15 cellular contexts compared by ENCODE assay signal in genomic region chr1:174726880-174727585, GRCh38.
DNase-seq lines count a peak whose midpoint lies in the region; ATAC-seq and TF ChIP-seq lines count a peak whose summit lies in the region.
"Had no signal": no experiment of that assay in that cellular context is flagged by ENCODE, and none has a peak within 500 bp of the region (broad histone marks: within the 10 kb centered on the region; RNA-seq: fewer than 3 reads in every experiment).

No MANE protein-coding gene starts in this region.

- H3K27ac Mint-ChIP-seq in stimulated activated memory B cell treated with anti-CD40 and anti-IgM and Interleukin-4, amounts not matched to agents 10 μg/mL and 1 μg/mL and 100 μg/mL, for 72 hours, result no peak overlapping the region
- H3K27ac Mint-ChIP-seq: T-cell had no signal

- H3K9me2 ChIP-seq in DOHH2 (replicated peaks; ENCODE audit: control insufficient read depth, low read length) (no peaks in the 10 kb centered on the region), SU-DHL-6 (replicated peaks; ENCODE audit: insufficient read depth, low read length) (no peaks in the 10 kb centered on the region), neural cell (ENCODE audit: insufficient read depth, low read length) (no peaks in the 10 kb centered on the region)

- no peaks in the 10 kb centered on the region for H3F3A ChIP-seq in DOHH2 (ENCODE audit: control insufficient read depth, insufficient read depth)
- H3F3A ChIP-seq in SU-DHL-6 (ENCODE audit: insufficient read depth), result peaks cover 16% of the 10 kb centered on the region
- H3F3A ChIP-seq in neural cell (ENCODE audit: insufficient read depth, low read length, poor library complexity, severe bottlenecking), result no peaks in the 10 kb centered on the region

- no peaks in the 10 kb centered on the region for H3K9me3 Mint-ChIP-seq in stimulated activated memory B cell treated with anti-CD40 and anti-IgM and Interleukin-4, amounts not matched to agents 10 μg/mL and 1 μg/mL and 100 μg/mL, for 72 hours
- H3K9me3 Mint-ChIP-seq: H9, IgD-negative memory B cell, T-cell had no signal

- H3K4me1 Mint-ChIP-seq in stimulated activated memory B cell treated with anti-CD40 and anti-IgM and Interleukin-4, amounts not matched to agents 10 μg/mL and 1 μg/mL and 100 μg/mL, for 72 hours, result no peaks in the 10 kb centered on the region

- H4K20me1 ChIP-seq in DOHH2 (ENCODE audit: control insufficient read depth, insufficient read depth, low read depth, low read length) (no peaks in the 10 kb centered on the region), SU-DHL-6 (ENCODE audit: low read depth, low read length) (no peaks in the 10 kb centered on the region), neural cell (ENCODE audit: insufficient read depth) (no peaks in the 10 kb centered on the region)

- peaks cover 10% of the 10 kb centered on the region for H3K36me3 Mint-ChIP-seq in stimulated activated memory B cell treated with anti-CD40 and anti-IgM and Interleukin-4, amounts not matched to agents 10 μg/mL and 1 μg/mL and 100 μg/mL, for 72 hours
- H3K36me3 Mint-ChIP-seq: IgD-negative memory B cell had no signal

- no peak for TF ChIP-seq CTCF in DOHH2 (IDR thresholded peaks at IDR 0.05; ENCODE audit: low read depth, low read length, poor library complexity, severe bottlenecking)
- TF ChIP-seq CTCF in SU-DHL-6 (IDR thresholded peaks at IDR 0.05; ENCODE audit: insufficient read depth, low read length, poor library complexity, severe bottlenecking), result no peak
- peak; percentile 10 for TF ChIP-seq CTCF in neural cell (IDR thresholded peaks at IDR 0.05; ENCODE audit: poor library complexity, severe bottlenecking)

- no peak for DNase-seq in right cardiac atrium
- DNase-seq in NOMO-1 (lab: John Stamatoyannopoulos, UW; ENCODE audit: unreplicated experiment in 2 of 2), result no peak
- DNase-seq: H9, NCI-H187, NCI-H226, T-cell had no signal

- H3K9me3 ChIP-seq in DOHH2 (ENCODE audit: control insufficient read depth, insufficient read depth, low read length) (no peaks in the 10 kb centered on the region), SU-DHL-6 (ENCODE audit: insufficient read depth, low read length) (no peaks in the 10 kb centered on the region), neural cell (ENCODE audit: low read length) (no peaks in the 10 kb centered on the region), right cardiac atrium (ENCODE audit: control insufficient read depth, low read length) (no peaks in the 10 kb centered on the region)
- H3K9me3 ChIP-seq: Caco-2 had no signal

- no peaks in the 10 kb centered on the region for H3K27me3 Mint-ChIP-seq in stimulated activated memory B cell treated with anti-CD40 and anti-IgM and Interleukin-4, amounts not matched to agents 10 μg/mL and 1 μg/mL and 100 μg/mL, for 72 hours
- H3K27me3 Mint-ChIP-seq: IgD-negative memory B cell, T-cell had no signal

- WGBS in right cardiac atrium, result 79% methylated on average over 4 of the region's 4 CpGs

- H2AFZ ChIP-seq in SU-DHL-6 (ENCODE audit: low read depth, low read length, severe bottlenecking) (no peak overlapping the region), neural cell (ENCODE audit: low read depth, low read length) (no peak overlapping the region)

- H3K9ac ChIP-seq in SU-DHL-6 (ENCODE audit: low read length) (peak overlapping the region; percentile 49), neural cell (ENCODE audit: low read length) (no peak overlapping the region)

- H3K27ac ChIP-seq in DOHH2 (ENCODE audit: low read depth, low read length), result no peak overlapping the region
- peak overlapping the region; percentile 66 for H3K27ac ChIP-seq in SU-DHL-6 (ENCODE audit: low read depth, low read length)
- no peak overlapping the region for H3K27ac ChIP-seq in neural cell (ENCODE audit: low read length)
- no peak overlapping the region for H3K27ac ChIP-seq in right cardiac atrium (ENCODE audit: low read length)

- H3K4me3 ChIP-seq in DOHH2 (ENCODE audit: low read length), result no peak overlapping the region
- no peak overlapping the region for H3K4me3 ChIP-seq in SU-DHL-6 (ENCODE audit: insufficient read depth, low read length, poor library complexity, severe bottlenecking)
- no peak overlapping the region for H3K4me3 ChIP-seq in neural cell (ENCODE audit: low read length)
- no peak overlapping the region for H3K4me3 ChIP-seq in right cardiac atrium (ENCODE audit: low read length)

- no peak for TF ChIP-seq EP300 in neural cell (conservative IDR thresholded peaks at IDR 0.05; ENCODE audit: poor library complexity, severe bottlenecking)

- H3K79me2 ChIP-seq in DOHH2 (ENCODE audit: control insufficient read depth, low read length) (peaks cover 7% of the 10 kb centered on the region; the same call in 1 of the 2 replicates), SU-DHL-6 (ENCODE audit: insufficient read depth, low read length) (no peaks in the 10 kb centered on the region), neural cell (replicated peaks; ENCODE audit: insufficient read depth, low read length) (no peaks in the 10 kb centered on the region)

- no peaks in the 10 kb centered on the region for H3K27me3 ChIP-seq in DOHH2 (ENCODE audit: control insufficient read depth, low read length)
- H3K27me3 ChIP-seq in SU-DHL-6 (ENCODE audit: low read length), result no peaks in the 10 kb centered on the region
- no peaks in the 10 kb centered on the region for H3K27me3 ChIP-seq in neural cell (ENCODE audit: insufficient read depth, low read depth, low read length)
- H3K27me3 ChIP-seq in right cardiac atrium (ENCODE audit: control insufficient read depth, insufficient read depth), result no peaks in the 10 kb centered on the region

- peak overlapping the region; percentile 9; the same call in 1 of the 2 replicates for H3K4me2 ChIP-seq in DOHH2 (ENCODE audit: low read length)
- H3K4me2 ChIP-seq in SU-DHL-6 (ENCODE audit: low read depth, low read length, poor library complexity, severe bottlenecking), result peak overlapping the region; percentile 56
- no peak overlapping the region for H3K4me2 ChIP-seq in neural cell (ENCODE audit: low read length)

- no peak overlapping the region for H3K4me3 Mint-ChIP-seq in stimulated activated memory B cell treated with anti-CD40 and anti-IgM and Interleukin-4, amounts not matched to agents 10 μg/mL and 1 μg/mL and 100 μg/mL, for 72 hours
- H3K4me3 Mint-ChIP-seq: H9, IgD-negative memory B cell, T-cell had no signal

- H3K4me1 ChIP-seq in DOHH2 (ENCODE audit: control insufficient read depth, low read length) (peaks cover 39% of the 10 kb centered on the region), right cardiac atrium (ENCODE audit: control insufficient read depth, insufficient read depth, low read length) (no peaks in the 10 kb centered on the region)
- H3K4me1 ChIP-seq: Caco-2 had no signal

- intact Hi-C loops in right cardiac atrium (cut with DNase I), result loop anchor here in 1 of 4 donors (5.0 kb wide), 1 partner anchor 465 kb away; no protein-coding TSS in a partner anchor

- ATAC-seq in HG02870 (IDR thresholded peaks at IDR 0.05; ENCODE audit: unreplicated experiment) (peak; percentile 59), right cardiac atrium (no peak), HG02852 (IDR thresholded peaks at IDR 0.05; ENCODE audit: unreplicated experiment) (no peak)
- no peak for ATAC-seq in stimulated activated memory B cell treated with anti-CD40 and anti-IgM and Interleukin-4, amounts not matched to agents 10 μg/mL and 1 μg/mL and 100 μg/mL, for 72 hours
- ATAC-seq: Right ventricle myocardium inferior, T-cell had no signal

- H3K36me3 ChIP-seq in DOHH2 (ENCODE audit: control insufficient read depth, low read length) (peaks cover 7% of the 10 kb centered on the region), SU-DHL-6 (ENCODE audit: low read length) (peaks cover 3% of the 10 kb centered on the region; the same call in 1 of the 2 replicates), neural cell (ENCODE audit: insufficient read depth, low read length) (no peaks in the 10 kb centered on the region)

- TF ChIP-seq RAD21 in neural cell (conservative IDR thresholded peaks at IDR 0.05), result no peak

TF ChIP-seq in neural cell, 6 proteins besides CTCF, POLR2A, EP300 and RAD21:
- TF ChIP-seq, protein P1, sequence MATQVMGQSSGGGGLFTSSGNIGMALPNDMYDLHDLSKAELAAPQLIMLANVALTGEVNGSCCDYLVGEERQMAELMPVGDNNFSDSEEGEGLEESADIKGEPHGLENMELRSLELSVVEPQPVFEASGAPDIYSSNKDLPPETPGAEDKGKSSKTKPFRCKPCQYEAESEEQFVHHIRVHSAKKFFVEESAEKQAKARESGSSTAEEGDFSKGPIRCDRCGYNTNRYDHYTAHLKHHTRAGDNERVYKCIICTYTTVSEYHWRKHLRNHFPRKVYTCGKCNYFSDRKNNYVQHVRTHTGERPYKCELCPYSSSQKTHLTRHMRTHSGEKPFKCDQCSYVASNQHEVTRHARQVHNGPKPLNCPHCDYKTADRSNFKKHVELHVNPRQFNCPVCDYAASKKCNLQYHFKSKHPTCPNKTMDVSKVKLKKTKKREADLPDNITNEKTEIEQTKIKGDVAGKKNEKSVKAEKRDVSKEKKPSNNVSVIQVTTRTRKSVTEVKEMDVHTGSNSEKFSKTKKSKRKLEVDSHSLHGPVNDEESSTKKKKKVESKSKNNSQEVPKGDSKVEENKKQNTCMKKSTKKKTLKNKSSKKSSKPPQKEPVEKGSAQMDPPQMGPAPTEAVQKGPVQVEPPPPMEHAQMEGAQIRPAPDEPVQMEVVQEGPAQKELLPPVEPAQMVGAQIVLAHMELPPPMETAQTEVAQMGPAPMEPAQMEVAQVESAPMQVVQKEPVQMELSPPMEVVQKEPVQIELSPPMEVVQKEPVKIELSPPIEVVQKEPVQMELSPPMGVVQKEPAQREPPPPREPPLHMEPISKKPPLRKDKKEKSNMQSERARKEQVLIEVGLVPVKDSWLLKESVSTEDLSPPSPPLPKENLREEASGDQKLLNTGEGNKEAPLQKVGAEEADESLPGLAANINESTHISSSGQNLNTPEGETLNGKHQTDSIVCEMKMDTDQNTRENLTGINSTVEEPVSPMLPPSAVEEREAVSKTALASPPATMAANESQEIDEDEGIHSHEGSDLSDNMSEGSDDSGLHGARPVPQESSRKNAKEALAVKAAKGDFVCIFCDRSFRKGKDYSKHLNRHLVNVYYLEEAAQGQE (IDR thresholded peaks at IDR 0.05; ENCODE audit: borderline replicate concordance), result no peak
- no peak for TF ChIP-seq MXI1 (conservative IDR thresholded peaks at IDR 0.05; ENCODE audit: poor library complexity, severe bottlenecking)
- no peak for TF ChIP-seq POLR2AphosphoS5 (IDR thresholded peaks at IDR 0.05)
- no peak for TF ChIP-seq SMC3 (conservative IDR thresholded peaks at IDR 0.05; ENCODE audit: poor library complexity)
- no peak for TF ChIP-seq EZH2 (IDR thresholded peaks at IDR 0.05; ENCODE audit: borderline replicate concordance, insufficient read depth, low read length, poor library complexity, severe bottlenecking)
- no peak for TF ChIP-seq TAF1 (IDR thresholded peaks at IDR 0.05; ENCODE audit: low read depth)
